Comparison of ENCODE assay signal across 37 cellular contexts in genomic region chr18:34320267-34320666, GRCh38.
"Had no signal": no experiment of that assay in that cellular context is flagged by ENCODE, and none has a peak within 500 bp of the region (broad histone marks: within the 10 kb centered on the region; RNA-seq: fewer than 3 reads in every experiment).

No MANE protein-coding gene starts in this region.

- H3K9me3 ChIP-seq: adrenal gland, ascending aorta, body of pancreas, breast epithelium had no signal

- H3K27me3 Mint-ChIP-seq: activated naive CD4-positive, alpha-beta T cell treated with anti-CD3 and anti-CD28 coated beads, Interleukin-2, amount 10 ng/mL, durations not matched to agents 7 days and 5 days; activated naive CD4-positive, alpha-beta T cell treated with anti-CD3 and anti-CD28 coated beads, Interleukin-2, amount 50 U/mL, for 24 hours; activated naive CD8-positive, alpha-beta T cell; activated naive CD8-positive, alpha-beta T cell treated with anti-CD3 and anti-CD28 coated beads, Interleukin-2, amount 10 ng/mL, durations not matched to agents 7 days and 5 days; activated naive CD8-positive, alpha-beta T cell treated with anti-CD3 and anti-CD28 coated beads, Interleukin-2, amount 50 U/mL, for 24 hours; activated T-cell treated with anti-CD3 and anti-CD28 coated beads, Interleukin-2, amount 50 U/mL, for 24 hours; activated T-helper 17 cell treated with anti-CD3 and anti-CD28 coated beads, Interleukin-2, amount 50 U/mL, for 72 hours; central memory CD8-positive, alpha-beta T cell had no signal

- H3K4me1 Mint-ChIP-seq: activated naive CD4-positive, alpha-beta T cell treated with anti-CD3 and anti-CD28 coated beads, Interleukin-2, amount 10 ng/mL, durations not matched to agents 7 days and 5 days; activated naive CD4-positive, alpha-beta T cell treated with anti-CD3 and anti-CD28 coated beads, Interleukin-2, amount 50 U/mL, for 24 hours; activated naive CD8-positive, alpha-beta T cell treated with anti-CD3 and anti-CD28 coated beads for 36 hours; activated naive CD8-positive, alpha-beta T cell treated with anti-CD3 and anti-CD28 coated beads, Interleukin-2, amount 10 ng/mL, durations not matched to agents 7 days and 5 days; activated naive CD8-positive, alpha-beta T cell treated with anti-CD3 and anti-CD28 coated beads, Interleukin-2, amount 50 U/mL, for 24 hours; activated T-helper 17 cell treated with anti-CD3 and anti-CD28 coated beads, Interleukin-2, amount 50 U/mL, for 72 hours; central memory CD8-positive, alpha-beta T cell had no signal

- H3K4me3 ChIP-seq: adrenal gland, ascending aorta, body of pancreas, breast epithelium, cardiac muscle cell had no signal

- H3K36me3 Mint-ChIP-seq: activated naive CD4-positive, alpha-beta T cell treated with anti-CD3 and anti-CD28 coated beads, Interleukin-2, amount 10 ng/mL, durations not matched to agents 7 days and 5 days; activated naive CD4-positive, alpha-beta T cell treated with anti-CD3 and anti-CD28 coated beads, Interleukin-2, amount 50 U/mL, for 24 hours; activated naive CD8-positive, alpha-beta T cell; activated naive CD8-positive, alpha-beta T cell treated with anti-CD3 and anti-CD28 coated beads for 36 hours; activated naive CD8-positive, alpha-beta T cell treated with anti-CD3 and anti-CD28 coated beads, Interleukin-2, amount 10 ng/mL, durations not matched to agents 7 days and 5 days; brain had no signal

- H3K27ac ChIP-seq: adrenal gland, ascending aorta, body of pancreas, brain microvascular endothelial cell, breast epithelium, cardiac muscle cell had no signal

- H3K4me3 Mint-ChIP-seq: activated naive CD4-positive, alpha-beta T cell treated with anti-CD3 and anti-CD28 coated beads for 36 hours; activated naive CD4-positive, alpha-beta T cell treated with anti-CD3 and anti-CD28 coated beads, Interleukin-2, amount 10 ng/mL, durations not matched to agents 7 days and 5 days; activated naive CD4-positive, alpha-beta T cell treated with anti-CD3 and anti-CD28 coated beads, Interleukin-2, amount 50 U/mL, for 24 hours; activated naive CD8-positive, alpha-beta T cell; activated naive CD8-positive, alpha-beta T cell treated with anti-CD3 and anti-CD28 coated beads for 36 hours; activated naive CD8-positive, alpha-beta T cell treated with anti-CD3 and anti-CD28 coated beads, Interleukin-2, amount 10 ng/mL, durations not matched to agents 7 days and 5 days; activated naive CD8-positive, alpha-beta T cell treated with anti-CD3 and anti-CD28 coated beads, Interleukin-2, amount 50 U/mL, for 24 hours; activated T-cell treated with anti-CD3 and anti-CD28 coated beads, Interleukin-2, amount 50 U/mL, for 24 hours; activated T-cell treated with anti-CD3 and anti-CD28 coated beads, Interleukin-2, amount 50 U/mL, for 4 hours; activated T-cell treated with anti-CD3 and anti-CD28 coated beads, Interleukin-2, amount 50 U/mL, for 72 hours; activated T-helper 1 cell treated with anti-CD3 and anti-CD28 coated beads, Interleukin-12 subunit alpha, Interleukin-12 subunit beta, Interleukin-2, Interleukin-4 antibody, amounts not matched to agents 30 ng/mL and 10 ng/mL and 1 ng/mL, durations not matched to agents 14 hours and 24 hours and 36 hours; activated T-helper 17 cell treated with anti-CD3 and anti-CD28 coated beads, Interleukin-2, amount 50 U/mL, for 72 hours; brain; central memory CD8-positive, alpha-beta T cell had no signal

- H3K36me3 ChIP-seq: adrenal gland, ascending aorta, brain microvascular endothelial cell, breast epithelium, cardiac muscle cell had no signal

- H3K9me3 Mint-ChIP-seq: activated naive CD4-positive, alpha-beta T cell treated with anti-CD3 and anti-CD28 coated beads for 36 hours; activated naive CD4-positive, alpha-beta T cell treated with anti-CD3 and anti-CD28 coated beads, Interleukin-2, amount 10 ng/mL, durations not matched to agents 7 days and 5 days; activated naive CD4-positive, alpha-beta T cell treated with anti-CD3 and anti-CD28 coated beads, Interleukin-2, amount 50 U/mL, for 24 hours; activated naive CD8-positive, alpha-beta T cell treated with anti-CD3 and anti-CD28 coated beads for 36 hours; activated naive CD8-positive, alpha-beta T cell treated with anti-CD3 and anti-CD28 coated beads, Interleukin-2, amount 10 ng/mL, durations not matched to agents 7 days and 5 days; activated naive CD8-positive, alpha-beta T cell treated with anti-CD3 and anti-CD28 coated beads, Interleukin-2, amount 50 U/mL, for 24 hours; activated T-cell treated with anti-CD3 and anti-CD28 coated beads, Interleukin-2, amount 50 U/mL, for 4 hours; activated T-cell treated with anti-CD3 and anti-CD28 coated beads, Interleukin-2, amount 50 U/mL, for 72 hours; activated T-helper 1 cell treated with anti-CD3 and anti-CD28 coated beads, Interleukin-12 subunit alpha, Interleukin-12 subunit beta, Interleukin-2, Interleukin-4 antibody, amounts not matched to agents 30 ng/mL and 10 ng/mL and 1 ng/mL, durations not matched to agents 14 hours and 24 hours and 36 hours; activated T-helper 17 cell treated with anti-CD3 and anti-CD28 coated beads, Interleukin-2, amount 50 U/mL, for 72 hours; activated T-helper 2 cell treated with anti-CD3 and anti-CD28 coated beads, Interferon-gamma antibody, Interleukin-2, Interleukin-4, amounts not matched to agents 10 μg/mL and 5 μg/mL and 100 μg/mL, durations not matched to agents 14 hours and 24 hours and 36 hours; brain had no signal

- H3K27ac Mint-ChIP-seq: activated naive CD4-positive, alpha-beta T cell treated with anti-CD3 and anti-CD28 coated beads for 36 hours; activated naive CD4-positive, alpha-beta T cell treated with anti-CD3 and anti-CD28 coated beads, Interleukin-2, amount 10 ng/mL, durations not matched to agents 7 days and 5 days; activated naive CD4-positive, alpha-beta T cell treated with anti-CD3 and anti-CD28 coated beads, Interleukin-2, amount 50 U/mL, for 24 hours; activated naive CD4-positive, alpha-beta T cell treated with anti-CD3 and anti-CD28 coated beads, Interleukin-2, amount 50 U/mL, for 72 hours; activated naive CD8-positive, alpha-beta T cell; activated naive CD8-positive, alpha-beta T cell treated with anti-CD3 and anti-CD28 coated beads for 36 hours; activated naive CD8-positive, alpha-beta T cell treated with anti-CD3 and anti-CD28 coated beads, Interleukin-2, amount 10 ng/mL, durations not matched to agents 7 days and 5 days; activated naive CD8-positive, alpha-beta T cell treated with anti-CD3 and anti-CD28 coated beads, Interleukin-2, amount 50 U/mL, for 24 hours; activated T-cell treated with anti-CD3 and anti-CD28 coated beads, Interleukin-2, amount 50 U/mL, for 24 hours; activated T-cell treated with anti-CD3 and anti-CD28 coated beads, Interleukin-2, amount 50 U/mL, for 72 hours; activated T-helper 1 cell treated with anti-CD3 and anti-CD28 coated beads, Interleukin-12 subunit alpha, Interleukin-12 subunit beta, Interleukin-2, Interleukin-4 antibody, amounts not matched to agents 30 ng/mL and 10 ng/mL and 1 ng/mL, durations not matched to agents 14 hours and 24 hours and 36 hours; activated T-helper 17 cell treated with anti-CD3 and anti-CD28 coated beads, Interleukin-2, amount 50 U/mL, for 72 hours; activated T-helper 2 cell treated with anti-CD3 and anti-CD28 coated beads, Interferon-gamma antibody, Interleukin-2, Interleukin-4, amounts not matched to agents 10 μg/mL and 5 μg/mL and 100 μg/mL, durations not matched to agents 14 hours and 24 hours and 36 hours; brain had no signal

- H3K27me3 ChIP-seq: adrenal gland, ascending aorta, body of pancreas, brain microvascular endothelial cell, breast epithelium, cardiac muscle cell had no signal

- H3K4me1 ChIP-seq: adrenal gland, ascending aorta, body of pancreas, breast epithelium had no signal

- DNase-seq: activated effector memory CD4-positive, alpha-beta T cell treated with anti-CD3 and anti-CD28 coated beads, Interleukin-2, amount 50 U/mL, for 16 hours; activated effector memory CD4-positive, alpha-beta T cell treated with Interleukin-2 at 50 U/mL for 16 hours; activated gamma-delta T cell; activated gamma-delta T cell treated with Interleukin-2 at 50 U/mL for 16 hours; activated naive CD4-positive, alpha-beta T cell; activated naive CD4-positive, alpha-beta T cell treated with anti-CD3 and anti-CD28 coated beads for 36 hours; activated naive CD4-positive, alpha-beta T cell treated with anti-CD3 and anti-CD28 coated beads, Interleukin-2, amount 10 ng/mL, durations not matched to agents 7 days and 5 days; activated naive CD4-positive, alpha-beta T cell treated with anti-CD3 and anti-CD28 coated beads, Interleukin-2, amount 50 U/mL, for 16 hours; activated naive CD4-positive, alpha-beta T cell treated with Interleukin-2 at 50 U/mL for 16 hours; activated naive CD8-positive, alpha-beta T cell treated with anti-CD3 and anti-CD28 coated beads for 36 hours; activated naive CD8-positive, alpha-beta T cell treated with anti-CD3 and anti-CD28 coated beads, Interleukin-2, amount 10 ng/mL, durations not matched to agents 7 days and 5 days; activated naive CD8-positive, alpha-beta T cell treated with anti-CD3 and anti-CD28 coated beads, Interleukin-2, amount 50 U/mL, for 24 hours; activated T-cell treated with anti-CD3 and anti-CD28 coated beads, Interleukin-2, amount 50 U/mL, for 1 hour; activated T-cell treated with anti-CD3 and anti-CD28 coated beads, Interleukin-2, amount 50 U/mL, for 24 hours; activated T-cell treated with anti-CD3 and anti-CD28 coated beads, Interleukin-2, amount 50 U/mL, for 4 hours; activated T-cell treated with anti-CD3 and anti-CD28 coated beads, Interleukin-2, amount 50 U/mL, for 48 hours; activated T-cell treated with anti-CD3 and anti-CD28 coated beads, Interleukin-2, amount 50 U/mL, for 72 hours; adrenal gland; amniotic stem cell; amygdala; anterior cingulate cortex; aorta; body of pancreas; brain microvascular endothelial cell; central memory CD4-positive, alpha-beta T cell; cerebellar nuclear complex had no signal

- ATAC-seq: activated naive CD4-positive, alpha-beta T cell treated with anti-CD3 and anti-CD28 coated beads, Interleukin-2, amount 50 U/mL, for 72 hours; activated naive CD8-positive, alpha-beta T cell treated with anti-CD3 and anti-CD28 coated beads, Interleukin-2, amount 50 U/mL, for 24 hours; activated T-cell treated with anti-CD3 and anti-CD28 coated beads, Interleukin-2, amount 50 U/mL, for 4 hours; activated T-cell treated with anti-CD3 and anti-CD28 coated beads, Interleukin-2, amount 50 U/mL, for 72 hours; activated T-helper 17 cell treated with anti-CD3 and anti-CD28 coated beads, Interleukin-2, amount 50 U/mL, for 72 hours; body of pancreas had no signal
